1 cellular context compared by ENCODE assay signal in genomic region chr17:42964161-42964932, GRCh38.
A peak's percentile ranks its signal among the peaks of the same experiment; 100 is the strongest.
TF ChIP-seq lines count a peak whose summit lies in the region.

TSS of gene AARSD1 (minus strand) at chr17:42964454. CDS start at chr17:42964440, 14 bp downstream.

TF ChIP-seq in HEK293, 187 proteins besides CTCF, POLR2A, EP300 and RAD21 (continued from another document):
- peak; percentile 75; the same call in 1 of the 2 replicates for TF ChIP-seq YY1 (tag by site-specific recombination; IDR thresholded peaks at IDR 0.05)
